In the genomic region with DNA sequence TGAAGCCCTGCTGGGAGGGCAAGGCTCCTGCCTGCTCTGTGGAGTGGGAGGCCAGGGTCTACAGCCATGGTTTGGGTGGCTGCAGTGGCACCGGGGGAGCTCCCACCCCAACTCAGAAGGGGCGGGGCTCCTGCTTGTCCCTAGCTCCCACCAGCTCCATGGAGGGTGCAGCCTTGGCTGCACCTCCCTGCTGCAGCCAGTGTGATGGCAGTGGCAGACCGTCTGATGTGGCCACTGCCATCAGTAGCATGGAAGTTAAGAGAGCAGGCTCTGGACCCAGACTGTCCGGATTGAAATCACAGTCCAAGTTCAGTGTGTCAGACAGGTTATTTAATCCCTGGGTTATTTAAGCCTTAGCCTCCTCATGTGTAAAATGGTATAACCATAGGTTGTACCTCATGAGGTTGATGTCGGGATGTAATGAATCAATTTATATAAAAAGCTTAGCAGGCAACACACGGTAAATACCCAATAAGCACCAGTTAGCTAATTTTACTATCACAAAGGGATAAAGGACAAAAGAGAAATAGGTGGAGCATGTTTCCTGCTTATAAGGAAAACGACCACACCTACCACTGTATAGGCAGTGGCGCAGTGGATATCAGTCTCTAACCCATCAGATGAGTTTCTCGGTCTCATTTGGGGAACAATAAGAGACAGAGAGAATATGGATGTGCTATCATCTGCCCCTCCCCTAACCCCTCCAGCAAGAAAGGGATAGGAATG, we compare ENCODE assay signal across 30 cellular contexts. TPM values are rescaled to one million over a fixed set of nuclear protein-coding genes. Genes with fewer than 3 reads are reported as not detected.
"Had no signal": no experiment of that assay in that cellular context is flagged by ENCODE, and none has a peak within 500 bp of the region (broad histone marks: within the 10 kb centered on the region; RNA-seq: fewer than 3 reads in every experiment).

No MANE protein-coding gene starts in this region.

- H3K4me1 ChIP-seq: ascending aorta, gastrocnemius medialis, right lobe of liver, suprapubic skin, tibial artery had no signal

- H3K9me3 ChIP-seq: ascending aorta, gastrocnemius medialis, ovary, right lobe of liver, suprapubic skin, tibial artery had no signal

- H3K36me3 ChIP-seq: ascending aorta, gastrocnemius medialis, ovary, right lobe of liver, suprapubic skin, tibial artery, WERI-Rb-1 had no signal

- H3K27me3 ChIP-seq: ascending aorta, gastrocnemius medialis, hepatocyte, ovary, right lobe of liver, suprapubic skin, tibial artery had no signal

- H2AFZ ChIP-seq: hepatocyte had no signal

- H3K36me3 Mint-ChIP-seq: activated naive CD4-positive, alpha-beta T cell treated with anti-CD3 and anti-CD28 coated beads, Interleukin-2, amount 10 ng/mL, durations not matched to agents 7 days and 5 days; activated naive CD8-positive, alpha-beta T cell treated with anti-CD3 and anti-CD28 coated beads, Interleukin-2, amount 10 ng/mL, durations not matched to agents 7 days and 5 days; naive thymus-derived CD8-positive, alpha-beta T cell had no signal

- H3K79me2 ChIP-seq: hepatocyte had no signal

- H3K4me1 Mint-ChIP-seq: activated naive CD4-positive, alpha-beta T cell treated with anti-CD3 and anti-CD28 coated beads, Interleukin-2, amount 10 ng/mL, durations not matched to agents 7 days and 5 days; activated naive CD8-positive, alpha-beta T cell treated with anti-CD3 and anti-CD28 coated beads, Interleukin-2, amount 10 ng/mL, durations not matched to agents 7 days and 5 days; naive thymus-derived CD8-positive, alpha-beta T cell; T-helper 17 cell had no signal

- H3K27ac Mint-ChIP-seq: activated naive CD4-positive, alpha-beta T cell treated with anti-CD3 and anti-CD28 coated beads, Interleukin-2, amount 10 ng/mL, durations not matched to agents 7 days and 5 days; activated naive CD8-positive, alpha-beta T cell treated with anti-CD3 and anti-CD28 coated beads, Interleukin-2, amount 10 ng/mL, durations not matched to agents 7 days and 5 days; activated T-helper 1 cell treated with anti-CD3 and anti-CD28 coated beads, Interleukin-12 subunit alpha, Interleukin-12 subunit beta, Interleukin-2, Interleukin-4 antibody, amounts not matched to agents 30 ng/mL and 10 ng/mL and 1 ng/mL, durations not matched to agents 14 hours and 24 hours and 36 hours; dendritic cell treated with granulocyte-macrophage colony-stimulating factor and Interleukin-4, amounts not matched to agents 40 ng/mL and 50 ng/mL, for 4 days; naive thymus-derived CD8-positive, alpha-beta T cell; progenitor cell of endocrine pancreas; T-helper 17 cell had no signal

- DNase-seq: activated CD4-positive, alpha-beta T cell treated with anti-CD3 and anti-CD28 coated beads for 48 hours; activated CD4-positive, alpha-beta T cell treated with anti-CD3 and anti-CD28 coated beads, Interleukin-2, amount 50 U/mL, for 48 hours; activated CD8-positive, alpha-beta memory T cell treated with anti-CD3 and anti-CD28 coated beads for 24 hours; activated gamma-delta T cell; activated naive CD4-positive, alpha-beta T cell treated with anti-CD3 and anti-CD28 coated beads, Interleukin-2, amount 10 ng/mL, durations not matched to agents 7 days and 5 days; activated naive CD8-positive, alpha-beta T cell treated with anti-CD3 and anti-CD28 coated beads, Interleukin-2, amount 10 ng/mL, durations not matched to agents 7 days and 5 days; caudate nucleus; effector CD4-positive, alpha-beta T cell; erythroblast; gastrocnemius medialis; islet precursor cell; left ventricle myocardium superior; naive thymus-derived CD8-positive, alpha-beta T cell; ovary; right lobe of liver; stimulated activated CD4-positive, alpha-beta T cell treated with anti-CD3 and anti-CD28 coated beads, Interleukin-4, amount 100 ng/mL, for 24 hours; stimulated activated naive CD4-positive, alpha-beta T cell; T-helper 17 cell; T1000; tibial artery; WERI-Rb-1 had no signal

- H3K4me3 Mint-ChIP-seq: activated naive CD4-positive, alpha-beta T cell treated with anti-CD3 and anti-CD28 coated beads, Interleukin-2, amount 10 ng/mL, durations not matched to agents 7 days and 5 days; activated naive CD8-positive, alpha-beta T cell treated with anti-CD3 and anti-CD28 coated beads, Interleukin-2, amount 10 ng/mL, durations not matched to agents 7 days and 5 days; activated T-helper 1 cell treated with anti-CD3 and anti-CD28 coated beads, Interleukin-12 subunit alpha, Interleukin-12 subunit beta, Interleukin-2, Interleukin-4 antibody, amounts not matched to agents 30 ng/mL and 10 ng/mL and 1 ng/mL, durations not matched to agents 14 hours and 24 hours and 36 hours; dendritic cell treated with granulocyte-macrophage colony-stimulating factor and Interleukin-4, amounts not matched to agents 40 ng/mL and 50 ng/mL, for 4 days; naive thymus-derived CD8-positive, alpha-beta T cell; T-helper 17 cell had no signal

- ATAC-seq: activated CD4-positive, CD25-positive, alpha-beta regulatory T cell treated with anti-CD3 and anti-CD28 coated beads, Interleukin-2, amount 50 U/mL, for 24 hours; gastrocnemius medialis; left ventricle myocardium superior; naive thymus-derived CD8-positive, alpha-beta T cell; SK-N-SH treated with all-trans-retinoic acid at 6 μM for 48 hours; T-helper 17 cell had no signal

- H3K4me3 ChIP-seq: ascending aorta, gastrocnemius medialis, hepatocyte, ovary, right lobe of liver, suprapubic skin, tibial artery had no signal

- H3K9me3 Mint-ChIP-seq: activated naive CD4-positive, alpha-beta T cell treated with anti-CD3 and anti-CD28 coated beads, Interleukin-2, amount 10 ng/mL, durations not matched to agents 7 days and 5 days; activated naive CD8-positive, alpha-beta T cell treated with anti-CD3 and anti-CD28 coated beads, Interleukin-2, amount 10 ng/mL, durations not matched to agents 7 days and 5 days; activated T-helper 1 cell treated with anti-CD3 and anti-CD28 coated beads, Interleukin-12 subunit alpha, Interleukin-12 subunit beta, Interleukin-2, Interleukin-4 antibody, amounts not matched to agents 30 ng/mL and 10 ng/mL and 1 ng/mL, durations not matched to agents 14 hours and 24 hours and 36 hours; naive thymus-derived CD8-positive, alpha-beta T cell had no signal

- H3K4me2 ChIP-seq: hepatocyte had no signal

- H3K27ac ChIP-seq: ascending aorta, gastrocnemius medialis, hepatocyte, ovary, right lobe of liver, suprapubic skin, tibial artery, WERI-Rb-1 had no signal

RNA-seq across cellular contexts. Expression of a gene that starts 13.1 kb away (rescaled TPM):
- total RNA-seq: ascending aorta, lung microvascular endothelial cell, suprapubic skin had no signal
